10 cellular contexts compared by ENCODE assay signal in the genomic region with DNA sequence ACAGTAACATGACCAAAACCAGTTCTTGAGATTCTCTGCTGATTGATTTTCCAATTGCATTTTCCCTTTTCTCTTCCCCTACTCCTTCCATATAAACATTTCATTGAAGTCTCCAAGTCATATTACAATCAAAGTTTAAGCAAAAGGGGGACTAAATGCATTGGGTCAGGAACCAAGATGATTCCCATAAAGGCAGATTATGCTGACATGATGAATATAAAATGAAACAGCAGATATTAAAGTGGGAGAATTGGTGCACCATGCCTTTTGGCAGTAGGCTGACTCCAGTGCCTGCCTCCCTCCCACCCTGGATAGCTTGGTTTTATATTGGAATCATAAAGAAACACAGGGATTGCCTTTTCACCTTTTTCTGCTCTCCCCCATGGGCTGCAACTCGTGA.
"Had no signal": no experiment of that assay in that cellular context is flagged by ENCODE, and none has a peak within 500 bp of the region (broad histone marks: within the 10 kb centered on the region; RNA-seq: fewer than 3 reads in every experiment).

No MANE protein-coding gene starts in this region.

- H3K4me3 ChIP-seq: GM23248, HAP-1 had no signal

- H3K9me3 ChIP-seq: HAP-1 had no signal

- DNase-seq: GM23248, GOT3, H7, HFFc6, KBM-7 had no signal

- ATAC-seq: HCT116 had no signal

- H3K36me3 Mint-ChIP-seq: IgD-negative memory B cell had no signal

- H3K4me2 ChIP-seq: KMS-11 had no signal

- H3K27ac ChIP-seq: GM23248, HL-60, KMS-11 had no signal

- H3K27me3 Mint-ChIP-seq: IgD-negative memory B cell had no signal

- H3K4me1 Mint-ChIP-seq: IgD-negative memory B cell had no signal

- H2AFZ ChIP-seq: GM23248 had no signal

- H3K4me1 ChIP-seq: HAP-1 had no signal

- H3K36me3 ChIP-seq: HAP-1 had no signal

- H3K27ac Mint-ChIP-seq: HFFc6, IgD-negative memory B cell had no signal

- H3K4me3 Mint-ChIP-seq: HFFc6, IgD-negative memory B cell had no signal

- H3K9ac ChIP-seq: GM23248, KMS-11 had no signal
